In genomic region chr2:240194341-240194762, GRCh38 we compare ENCODE assay signal across 11 cellular contexts. TPM values are rescaled to one million over a fixed set of nuclear protein-coding genes. Genes with fewer than 3 reads are reported as not detected.
A peak's percentile ranks its signal among the peaks of the same experiment; 100 is the strongest.
DNase-seq lines count a peak whose midpoint lies in the region; FAIRE-seq and TF ChIP-seq lines count a peak whose summit lies in the region.
"Not testable (repeated sequence)": the region's sequence is repeated elsewhere in the genome, so short reads cannot be mapped to it uniquely, and the experiment has no call there.
"Had no signal": no experiment of that assay in that cellular context is flagged by ENCODE, and none has a peak within 500 bp of the region (broad histone marks: within the 10 kb centered on the region; RNA-seq: fewer than 3 reads in every experiment).

No MANE protein-coding gene starts in this region.

- not testable (repeated sequence) for H3K9ac ChIP-seq in H1 (replicated peaks in 1 of 4; ENCODE audit: extremely low read depth in 1 of 4, low read depth in 3 of 4, low read length in 3 of 4)

- TF ChIP-seq POLR2A in H1 (IDR thresholded peaks at IDR 0.05; ENCODE audit: control extremely low read depth in 1 of 2, low read depth in 2 of 2, low read length in 2 of 2) = not testable (repeated sequence)

- H3K4me3 ChIP-seq in BJ (ENCODE audit: low read depth, low read length); LNCaP clone FGC (ENCODE audit: low read depth, low read length): not testable (repeated sequence)
- 0 out of 8 replicates have a peak overlapping the region, but pooled peaks of 1 of the 4 experiments have one; percentile 1 for H3K4me3 ChIP-seq in H1 (ENCODE audit: extremely low read depth in 1 of 4, insufficient read depth in 2 of 4, low read depth in 3 of 4, low read length in 4 of 4)

- not testable (repeated sequence) for H3K79me1 ChIP-seq in H1 (ENCODE audit: low read depth, low read length)

- H3K27ac ChIP-seq in H1 (ENCODE audit: low read depth, low read length) = not testable (repeated sequence)

- H3K4me1 ChIP-seq in H1 (replicated peaks in 1 of 4; ENCODE audit: control insufficient read depth in 3 of 4, insufficient read depth in 4 of 4, low read length in 3 of 4) = not testable (repeated sequence)

- not testable (repeated sequence) for H3K23me2 ChIP-seq in H1 (ENCODE audit: low read depth, low read length)

- POLR2A ChIA-PET in BJ (lab: Charles Lee) = interaction anchor here (0.9 kb wide), 1 partner anchor 20 kb away, joined by 3 read pairs; no protein-coding TSS in a partner anchor
- POLR2A ChIA-PET in H1 (lab: Charles Lee; ENCODE audit: partially characterized antibody) = not testable (repeated sequence)

- H3K36me3 Mint-ChIP-seq in progenitor cell of endocrine pancreas (ENCODE audit: insufficient read depth) = not testable (repeated sequence)

- H3K4me1 Mint-ChIP-seq in progenitor cell of endocrine pancreas (ENCODE audit: low read depth) = not testable (repeated sequence)

- not testable (repeated sequence) for H2AK5ac ChIP-seq in H1 (ENCODE audit: low read depth, low read length)

- TF ChIP-seq RAD21 in H1 (IDR thresholded peaks at IDR 0.05 in 1 of 2, conservative IDR thresholded peaks at IDR 0.05 in 1 of 2; ENCODE audit: low read depth in 2 of 2, low read length in 2 of 2) = peak in 1 of 2 experiments; percentile 31; a peak in 2 of 4 replicates

- intact Hi-C loops in cardiac septum (cut with DNase I) = not testable (repeated sequence)

- CTCF ChIA-PET in BJ (lab: Yijun Ruan, JAX) = not testable (repeated sequence)
- CTCF ChIA-PET in H1 (lab: Charles Lee; ENCODE audit: partially characterized antibody) = interaction anchor here (1.3 kb wide), 1 partner anchor 25 kb away, joined by 3 read pairs; no protein-coding TSS in a partner anchor

- not testable (repeated sequence) for H2BK5ac ChIP-seq in H1 (ENCODE audit: low read depth, low read length)

- not testable (repeated sequence) for H3K9me3 ChIP-seq in H1 (ENCODE audit: insufficient read depth in 2 of 2, low read depth in 1 of 2, low read length in 1 of 2)

- H3K23ac ChIP-seq in H1 (ENCODE audit: insufficient read length) = not testable (repeated sequence)

- H4K8ac ChIP-seq in H1 (ENCODE audit: extremely low read depth, insufficient read depth, low read length) = not testable (repeated sequence)

- FAIRE-seq in H1 (lab: Jason Lieb, UNC) = peak; percentile 94

- not testable (repeated sequence) for H3K36me3 ChIP-seq in BJ (ENCODE audit: control insufficient read depth, insufficient read depth, low read length); H1 (ENCODE audit: control insufficient read depth in 2 of 4, insufficient read depth in 4 of 4, low read length in 3 of 4)

- not testable (repeated sequence) for H2BK15ac ChIP-seq in H1 (ENCODE audit: low read length)

- not testable (repeated sequence) for H3K27ac Mint-ChIP-seq in progenitor cell of endocrine pancreas

- H3K4ac ChIP-seq in H1 (replicated peaks; ENCODE audit: insufficient read length, low read depth, low read length) = not testable (repeated sequence)

- not testable (repeated sequence) for H3K18ac ChIP-seq in H1 (ENCODE audit: extremely low read depth, low read length)

- not testable (repeated sequence) for H3K9me3 Mint-ChIP-seq in progenitor cell of endocrine pancreas (ENCODE audit: low read depth)

- H3K4me3 Mint-ChIP-seq in progenitor cell of endocrine pancreas (ENCODE audit: low read depth) = not testable (repeated sequence)

- 56% methylated on average over 10 of the region's 10 CpGs; no CpG with 5 or more reads in 1 of the 2 experiments for whole genome bisulfite sequencing in H1 (ENCODE audit: extremely low coverage in 1 of 2, insufficient coverage in 1 of 2, insufficient read length in 1 of 2, insufficient replicate concordance in 2 of 2, low coverage in 1 of 2, low lambda C conversion rate in 2 of 2, missing lambda C conversion rate in 1 of 2), 2 experiments

- not testable (repeated sequence) for TF ChIP-seq EP300 in H1 (IDR thresholded peaks at IDR 0.05; ENCODE audit: borderline replicate concordance in 1 of 2, low read depth in 2 of 2, low read length in 2 of 2)

- not testable (repeated sequence) for H2BK20ac ChIP-seq in H1 (ENCODE audit: low read length)

- peaks cover 20% of the 10 kb centered on the region for H3K27me3 Mint-ChIP-seq in progenitor cell of endocrine pancreas

- not testable (repeated sequence) for H4K91ac ChIP-seq in H1 (replicated peaks; ENCODE audit: insufficient read length, low read length)

- H4K20me1 ChIP-seq in H1 (replicated peaks in 1 of 2; ENCODE audit: control insufficient read depth in 1 of 2, insufficient read depth in 2 of 2, low read length in 2 of 2) = not testable (repeated sequence)

- not testable (repeated sequence) for H3K79me2 ChIP-seq in H1 (ENCODE audit: control insufficient read depth in 1 of 2, insufficient read depth in 2 of 2, low read length in 2 of 2)

- 0 out of 2 replicates have a peak, but pooled peaks have one; percentile 9 for TF ChIP-seq CTCF in BJ (IDR thresholded peaks at IDR 0.05; ENCODE audit: insufficient read depth, low read depth, low read length)
- peak; percentile 45 for TF ChIP-seq CTCF in LNCaP clone FGC (IDR thresholded peaks at IDR 0.05; ENCODE audit: control insufficient read depth, extremely low read depth, insufficient read depth)
- peak; percentile 19 to 68 (median 53) for TF ChIP-seq CTCF in H1 (IDR thresholded peaks at IDR 0.05; ENCODE audit: control extremely low read depth in 1 of 3, insufficient read depth in 1 of 3, low read depth in 1 of 3, low read length in 3 of 3)
- TF ChIP-seq CTCF in progenitor cell of endocrine pancreas (IDR thresholded peaks at IDR 0.05; ENCODE audit: unreplicated experiment) = peak; percentile 31

- not testable (repeated sequence) for H2BK12ac ChIP-seq in H1 (ENCODE audit: low read depth, low read length)

- peak overlapping the region; percentile 28 to 37; a peak in 2 of 4 replicates for H3K4me2 ChIP-seq in H1 (ENCODE audit: insufficient read depth in 1 of 2, low read depth in 2 of 2, low read length in 2 of 2)

- H3K56ac ChIP-seq in H1 (replicated peaks; ENCODE audit: insufficient read length, low read depth, low read length) = not testable (repeated sequence)

- H2BK120ac ChIP-seq in H1 (replicated peaks; ENCODE audit: low read depth, low read length) = not testable (repeated sequence)

- not testable (repeated sequence) for H3K14ac ChIP-seq in H1 (ENCODE audit: insufficient read length)

- DNase-seq in BJ (ENCODE audit: low read depth); LNCaP clone FGC (ENCODE audit: low read depth); H1 (ENCODE audit: low read depth in 1 of 2, low spot score in 2 of 2); progenitor cell of endocrine pancreas (ENCODE audit: low spot score, unreplicated experiment): not testable (repeated sequence)
- DNase-seq in activated effector memory CD4-positive, alpha-beta T cell treated with anti-CD3 and anti-CD28 coated beads, Interleukin-2, amount 50 U/mL, for 16 hours = peak; percentile 17
- DNase-seq in cardiac septum (ENCODE audit: low spot score) = peak; percentile 27
- DNase-seq in medulla oblongata (ENCODE audit: extremely low spot score) = peak; percentile 24

- H3K27me3 ChIP-seq in BJ (ENCODE audit: control insufficient read depth, insufficient read depth, low read length); H1 (replicated peaks in 1 of 4; ENCODE audit: control insufficient read depth in 3 of 4, extremely low read depth in 1 of 4, insufficient read depth in 3 of 4, low read length in 3 of 4): not testable (repeated sequence)

- not testable (repeated sequence) for H4K5ac ChIP-seq in H1 (ENCODE audit: insufficient read length, low read depth, low read length)

- peak overlapping the region; percentile 91 for H2AFZ ChIP-seq in H1 (ENCODE audit: low read length)

TF ChIP-seq in H1, 55 proteins besides CTCF, POLR2A, EP300 and RAD21:
- TF ChIP-seq TAF1 (IDR thresholded peaks at IDR 0.05; ENCODE audit: low read depth, low read length) (0 out of 2 replicates have a peak, but pooled peaks have one; percentile 25), CEBPB (IDR thresholded peaks at IDR 0.05; ENCODE audit: low read depth, low read length) (peak; percentile 69), TEAD4 (IDR thresholded peaks at IDR 0.05; ENCODE audit: low read depth, low read length) (0 out of 2 replicates have a peak, but pooled peaks have one; percentile 34), CREB1 (IDR thresholded peaks at IDR 0.05) (peak; percentile 15; the same call in 1 of the 2 replicates)
TF ChIP-seq in H1: peak in this region for 4; not testable (repeated sequence) for 51.

RNA-seq across cellular contexts. Expression of gene OTOS, which starts 53.9 kb away (rescaled TPM):
- polyA plus RNA-seq in BJ (2011; rRNA removed) (not detected in 2 replicates), H1 (2011; rRNA removed) (0.17 and 0.19 TPM in 2 replicates)
- not detected in 2 replicates for polyA minus RNA-seq in BJ (2011; rRNA and poly(A)+ RNA removed)
- total RNA-seq in H1 (2021; fragmentation: NEBNext Ultra II Directional; extraction: Animal tissue kit (Norgen Biotek cat#: 25700)) = 0.63 TPM in 1 of 2 replicates, not detected in the other
- not detected for polyA plus RNA-seq in H1 (2011; cell fraction: cytosol; rRNA removed)
- polyA plus RNA-seq in H1 (2011; cell fraction: nucleus; rRNA removed) = not detected
- polyA plus RNA-seq in H1 (2012, experiment 1 of 2) = not detected in 4 replicates
- 0.92 TPM for polyA plus RNA-seq in H1 (2012, experiment 2 of 2)
- 0.28 TPM for polyA plus RNA-seq in H1 (2013, experiment 1 of 2)
- 0.35 TPM for polyA plus RNA-seq in H1 (2013, experiment 2 of 2)
- not detected in 2 replicates for polyA minus RNA-seq in H1 (2011; rRNA and poly(A)+ RNA removed)
- not detected for polyA minus RNA-seq in H1 (2011; cell fraction: cytosol; rRNA and poly(A)+ RNA removed)
- polyA minus RNA-seq in H1 (2011; cell fraction: nucleus; rRNA and poly(A)+ RNA removed) = not detected
- total RNA-seq in cardiac septum (not detected), progenitor cell of endocrine pancreas (not detected in 2 replicates)
- total RNA-seq: activated CD8-positive, alpha-beta T cell treated with anti-CD3 and anti-CD28 coated beads, Interleukin-2, amount 10 ng/mL, durations not matched to agents 7 days and 5 days; mononuclear cell; Right ventricle myocardium inferior; temporal lobe had no signal

RNA-seq across cellular contexts. Expression of gene COPS9, which starts 58.2 kb away (rescaled TPM):
- polyA plus RNA-seq in BJ (2011; rRNA removed) = 317 and 334 TPM in 2 replicates
- 7.7 and 11.8 TPM in 2 replicates for polyA minus RNA-seq in BJ (2011; rRNA and poly(A)+ RNA removed)
- 143 and 154 TPM in 2 replicates for total RNA-seq in H1 (2021; fragmentation: NEBNext Ultra II Directional; extraction: Animal tissue kit (Norgen Biotek cat#: 25700))
- polyA plus RNA-seq in H1 (2011; rRNA removed) = 234 and 306 TPM in 2 replicates
- polyA plus RNA-seq in H1 (2011; cell fraction: cytosol; rRNA removed) = 237 TPM
- 222 TPM for polyA plus RNA-seq in H1 (2011; cell fraction: nucleus; rRNA removed)
- polyA plus RNA-seq in H1 (2012, experiment 1 of 2) = 208 to 299 TPM (median 271 TPM) in 4 replicates
- polyA plus RNA-seq in H1 (2012, experiment 2 of 2) = 793 TPM
- 262 TPM for polyA plus RNA-seq in H1 (2013, experiment 1 of 2)
- polyA plus RNA-seq in H1 (2013, experiment 2 of 2) = 274 TPM
- 13.5 and 13.9 TPM in 2 replicates for polyA minus RNA-seq in H1 (2011; rRNA and poly(A)+ RNA removed)
- polyA minus RNA-seq in H1 (2011; cell fraction: cytosol; rRNA and poly(A)+ RNA removed) = 35.4 TPM
- polyA minus RNA-seq in H1 (2011; cell fraction: nucleus; rRNA and poly(A)+ RNA removed) = 19.7 TPM
- 149 TPM for total RNA-seq in cardiac septum
- 115 and 128 TPM in 2 replicates for total RNA-seq in progenitor cell of endocrine pancreas
